Comparison of ENCODE assay signal across 8 cellular contexts in genomic region chr22:33921576-33922181, GRCh38. TPM values are rescaled to one million over a fixed set of nuclear protein-coding genes. Genes with fewer than 3 reads are reported as not detected.
DNase-seq lines count a peak whose midpoint lies in the region; ATAC-seq, FAIRE-seq and TF ChIP-seq lines count a peak whose summit lies in the region.

No MANE protein-coding gene starts in this region.

- intact Hi-C loops in activated T-helper 1 cell treated with anti-CD3 and anti-CD28 coated beads, Interleukin-12 subunit alpha, Interleukin-12 subunit beta, Interleukin-2, Interleukin-4 antibody, amounts not matched to agents 30 ng/mL and 10 ng/mL and 1 ng/mL, durations not matched to agents 14 hours and 24 hours and 36 hours (cut with micrococcal nuclease) = no loop called here
- intact Hi-C loops in natural killer cell (cut with micrococcal nuclease) = no loop called here

- ATAC-seq in natural killer cell = no peak

- no peak for TF ChIP-seq CTCF in natural killer cell (IDR thresholded peaks at IDR 0.05)

- H3K27ac Mint-ChIP-seq in activated T-helper 1 cell treated with anti-CD3 and anti-CD28 coated beads, Interleukin-12 subunit alpha, Interleukin-12 subunit beta, Interleukin-2, Interleukin-4 antibody, amounts not matched to agents 30 ng/mL and 10 ng/mL and 1 ng/mL, durations not matched to agents 14 hours and 24 hours and 36 hours = no peak overlapping the region
- no peak overlapping the region for H3K27ac Mint-ChIP-seq in natural killer cell

- peaks cover 2% of the 10 kb centered on the region for H3K36me3 Mint-ChIP-seq in activated T-helper 1 cell treated with anti-CD3 and anti-CD28 coated beads, Interleukin-12 subunit alpha, Interleukin-12 subunit beta, Interleukin-2, Interleukin-4 antibody, amounts not matched to agents 30 ng/mL and 10 ng/mL and 1 ng/mL, durations not matched to agents 14 hours and 24 hours and 36 hours (ENCODE audit: low read depth)
- no peaks in the 10 kb centered on the region for H3K36me3 Mint-ChIP-seq in natural killer cell

- no peaks in the 10 kb centered on the region for H3K9me3 Mint-ChIP-seq in activated T-helper 1 cell treated with anti-CD3 and anti-CD28 coated beads, Interleukin-12 subunit alpha, Interleukin-12 subunit beta, Interleukin-2, Interleukin-4 antibody, amounts not matched to agents 30 ng/mL and 10 ng/mL and 1 ng/mL, durations not matched to agents 14 hours and 24 hours and 36 hours
- H3K9me3 Mint-ChIP-seq in natural killer cell = no peaks in the 10 kb centered on the region

- H3K27me3 Mint-ChIP-seq in activated T-helper 1 cell treated with anti-CD3 and anti-CD28 coated beads, Interleukin-12 subunit alpha, Interleukin-12 subunit beta, Interleukin-2, Interleukin-4 antibody, amounts not matched to agents 30 ng/mL and 10 ng/mL and 1 ng/mL, durations not matched to agents 14 hours and 24 hours and 36 hours (ENCODE audit: insufficient read depth) = peaks cover 35% of the 10 kb centered on the region
- peaks cover 35 to 57% of the 10 kb centered on the region in 2 donors for H3K27me3 Mint-ChIP-seq in natural killer cell (ENCODE audit: low read depth in 2 of 2)

- DNase-seq in EH (ENCODE audit: low read depth) = peak; percentile 70
- DNase-seq in NCI-H1105 (lab: John Stamatoyannopoulos, UW) = peak; percentile 65
- no peak for DNase-seq in activated T-helper 1 cell treated with anti-CD3 and anti-CD28 coated beads, Interleukin-12 subunit alpha, Interleukin-12 subunit beta, Interleukin-2, Interleukin-4 antibody, amounts not matched to agents 30 ng/mL and 10 ng/mL and 1 ng/mL, durations not matched to agents 14 hours and 24 hours and 36 hours (ENCODE audit: low spot score)
- DNase-seq in foreskin melanocyte = peak; percentile 74
- no peak for DNase-seq in natural killer cell
- peak; percentile 65 for DNase-seq in urothelium cell line (ENCODE audit: low spot score)
- DNase-seq in CD1c-positive myeloid dendritic cell (ENCODE audit: extremely low spot score) = no peak
- DNase-seq in erythroblast (lab: John Stamatoyannopoulos, UW) = no peak

- peaks cover 6% of the 10 kb centered on the region for H3K4me1 Mint-ChIP-seq in activated T-helper 1 cell treated with anti-CD3 and anti-CD28 coated beads, Interleukin-12 subunit alpha, Interleukin-12 subunit beta, Interleukin-2, Interleukin-4 antibody, amounts not matched to agents 30 ng/mL and 10 ng/mL and 1 ng/mL, durations not matched to agents 14 hours and 24 hours and 36 hours (ENCODE audit: low read depth)
- H3K4me1 Mint-ChIP-seq in natural killer cell = peaks cover 17 to 25% of the 10 kb centered on the region in 2 donors

- no peak for FAIRE-seq in urothelium cell line (lab: Jason Lieb, UNC)

- TF ChIP-seq POLR2A in erythroblast (IDR thresholded peaks at IDR 0.05; ENCODE audit: low read length) = no peak

- H3K4me3 Mint-ChIP-seq in activated T-helper 1 cell treated with anti-CD3 and anti-CD28 coated beads, Interleukin-12 subunit alpha, Interleukin-12 subunit beta, Interleukin-2, Interleukin-4 antibody, amounts not matched to agents 30 ng/mL and 10 ng/mL and 1 ng/mL, durations not matched to agents 14 hours and 24 hours and 36 hours = peak overlapping the region; percentile 61
- H3K4me3 Mint-ChIP-seq in natural killer cell = peak overlapping the region; percentile 90

RNA-seq across cellular contexts. Expression of gene LARGE1, which starts 1.4 kb away (rescaled TPM):
- total RNA-seq in activated T-helper 1 cell treated with anti-CD3 and anti-CD28 coated beads, Interleukin-12 subunit alpha, Interleukin-12 subunit beta, Interleukin-2, Interleukin-4 antibody, amounts not matched to agents 30 ng/mL and 10 ng/mL and 1 ng/mL, durations not matched to agents 14 hours and 24 hours and 36 hours = 0.05 and 0.10 TPM in 2 replicates
- 10 to 100 TPM in 1 of 3 donors, 1 to 10 TPM in 2; 2.6 to 11.6 (median 4.1) TPM for total RNA-seq in natural killer cell

Comparison
In these comparisons a context has a peak if more than half of its experiments do, and no peak if none do; other contexts are left out.
1. DNase-seq: peak in EH (single experiment), NCI-H1105 (single experiment), foreskin melanocyte (single experiment) and urothelium cell line (single experiment); none in activated T-helper 1 cell treated with anti-CD3 and anti-CD28 coated beads, Interleukin-12 subunit alpha, Interleukin-12 subunit beta, Interleukin-2, Interleukin-4 antibody, amounts not matched to agents 30 ng/mL and 10 ng/mL and 1 ng/mL, durations not matched to agents 14 hours and 24 hours and 36 hours (single experiment), natural killer cell (single experiment), CD1c-positive myeloid dendritic cell (single experiment) and erythroblast (0 of 2).